ENCODE assay signal across 8 cellular contexts in the genomic region with DNA sequence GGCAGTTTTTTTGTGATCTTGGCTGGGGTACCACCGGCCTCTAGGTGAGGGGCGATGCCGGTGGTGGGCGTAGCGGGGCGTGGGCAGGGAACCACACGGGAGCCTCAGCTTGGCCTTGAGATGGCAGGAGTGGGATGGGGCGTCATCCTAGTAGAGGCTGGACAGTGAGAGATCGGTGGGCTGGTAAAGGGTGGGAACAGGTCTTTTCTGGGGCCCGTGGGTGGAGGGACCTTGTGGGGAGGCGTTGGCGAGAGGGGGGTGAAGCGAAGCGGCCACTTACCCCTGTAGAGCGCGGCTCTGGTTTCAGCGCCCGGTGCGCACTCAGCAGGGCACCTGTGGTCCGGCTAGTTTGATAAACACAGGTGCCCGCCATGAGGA. TPM values are rescaled to one million over a fixed set of nuclear protein-coding genes. Genes with fewer than 3 reads are reported as not detected.
DNase-seq lines count a peak whose midpoint lies in the region; ATAC-seq, FAIRE-seq and TF ChIP-seq lines count a peak whose summit lies in the region.

No MANE protein-coding gene starts in this region.

- ATAC-seq in HepG2 (peak; percentile 3), right lobe of liver (no peak)

- TF ChIP-seq CTCF in HepG2 (CRISPR knock-in tag; IDR thresholded peaks at IDR 0.05) (no peak), right lobe of liver (IDR thresholded peaks at IDR 0.05) (no peak), astrocyte of the spinal cord (IDR thresholded peaks at IDR 0.05; ENCODE audit: low read depth, low read length) (no peak), vagina (IDR thresholded peaks at IDR 0.05) (no peak)

- no peak overlapping the region for H3K18ac ChIP-seq in mesendoderm (ENCODE audit: low read length)

- TF ChIP-seq EP300 in HepG2 (IDR thresholded peaks at IDR 0.05; ENCODE audit: low read depth in 2 of 2, low read length in 2 of 2) (no peak), HepG2 (CRISPR knock-in tag; IDR thresholded peaks at IDR 0.05; ENCODE audit: borderline replicate concordance) (no peak)

- H3K23ac ChIP-seq in mesendoderm (ENCODE audit: low read length), result no peak overlapping the region

- 38% methylated on average over 13 of the region's 21 CpGs for WGBS in HepG2 (ENCODE audit: low lambda C conversion rate)
- WGBS in right lobe of liver (ENCODE audit: insufficient coverage, low coverage, low lambda C conversion rate, missing lambda C conversion rate), result 37% methylated on average over 4 of the region's 21 CpGs
- no CpG with 5 or more reads among the region's 21 CpGs for WGBS in mesendoderm (ENCODE audit: extremely low coverage, insufficient coverage, low lambda C conversion rate)

- DNase-seq in HepG2 (ENCODE audit: low spot score) (no peak), right lobe of liver (no peak), astrocyte of the spinal cord (ENCODE audit: low read depth, low spot score) (no peak), mesendoderm (no peak), vagina (ENCODE audit: extremely low spot score in 2 of 2) (no peak), AG20443 (ENCODE audit: low spot score) (no peak), NCI-H1105 treated with DMSO at 0.1 percent for 48 hours (lab: John Stamatoyannopoulos, UW) (no peak), HCEC 1CT (no peak)

- H3K4me3 ChIP-seq in HepG2 (replicated peaks in 1 of 3; ENCODE audit: insufficient read depth in 1 of 3, low read depth in 2 of 3, low read length in 3 of 3) (peak overlapping the region; percentile 41 to 73 (median 58); a peak in 5 of 6 replicates), right lobe of liver (peak overlapping the region in 1 of 3 donors; percentile 26), astrocyte of the spinal cord (ENCODE audit: low read depth, low read length) (peak overlapping the region; percentile 39), mesendoderm (ENCODE audit: low read length) (peak overlapping the region; percentile 42), vagina (peak overlapping the region; percentile 47 to 56)

- H3K9ac ChIP-seq in HepG2 (ENCODE audit: insufficient read depth, low read depth, low read length) (no peak overlapping the region), mesendoderm (ENCODE audit: low read length) (peak overlapping the region; percentile 59)

- no peak overlapping the region for H2BK5ac ChIP-seq in mesendoderm (ENCODE audit: low read length)

- H2BK120ac ChIP-seq in mesendoderm (ENCODE audit: low read depth, low read length), result no peak overlapping the region

- peaks cover 6% of the 10 kb centered on the region for H3K79me1 ChIP-seq in mesendoderm (ENCODE audit: low read length)

- H3K27me3 ChIP-seq in HepG2 (ENCODE audit: control insufficient read depth in 1 of 2, insufficient read depth in 2 of 2, low read length in 2 of 2), result no peaks in the 10 kb centered on the region
- peaks cover 0 to 5% of the 10 kb centered on the region in 2 donors for H3K27me3 ChIP-seq in right lobe of liver
- H3K27me3 ChIP-seq in mesendoderm (ENCODE audit: insufficient read depth, low read length, poor library complexity), result no peaks in the 10 kb centered on the region
- no peaks in the 10 kb centered on the region for H3K27me3 ChIP-seq in vagina

- no peaks in the 10 kb centered on the region for H3K9me3 ChIP-seq in HepG2 (ENCODE audit: low read length)
- no peaks in the 10 kb centered on the region for H3K9me3 ChIP-seq in right lobe of liver
- H3K9me3 ChIP-seq in vagina, result no peaks in the 10 kb centered on the region

- H3K4me2 ChIP-seq in HepG2 (ENCODE audit: low read depth, low read length) (peak overlapping the region; percentile 86), mesendoderm (ENCODE audit: low read length) (peak overlapping the region; percentile 85)

- H4K8ac ChIP-seq in mesendoderm (ENCODE audit: low read depth, low read length), result no peak overlapping the region

- no peak for TF ChIP-seq RAD21 in HepG2 (CRISPR knock-in tag; IDR thresholded peaks at IDR 0.05)

- CTCF ChIA-PET in HepG2 (lab: Yijun Ruan, JAX; ENCODE audit: low intra/inter-chr PET ratio, low total read pairs), result interaction anchor here (1.0 to 4.1 kb wide), 6 partner anchors 12 to 47 kb away, joined by 3 to 72 read pairs (median 6); a partner anchor contains a TSS

- H3K36me3 ChIP-seq in HepG2 (replicated peaks in 1 of 2; ENCODE audit: control insufficient read depth in 1 of 2, insufficient read depth in 2 of 2, low read length in 2 of 2) (no peaks in the 10 kb centered on the region), right lobe of liver (no peaks in the 10 kb centered on the region), mesendoderm (ENCODE audit: control insufficient read depth, insufficient read depth, low read length) (no peaks in the 10 kb centered on the region), vagina (no peaks in the 10 kb centered on the region)

- BruUV-seq in HepG2 (replicated peaks; lab: Mats Ljungman, UMichigan), result no TSS peak

- H2AK5ac ChIP-seq in mesendoderm (ENCODE audit: low read length), result no peak overlapping the region

- in situ Hi-C loops in HepG2 (cut with HindIII; ENCODE audit: extremely low pct_ligation_motif_present, low pct_unique_long_range_greater_than_20kb) (no loop called here), astrocyte of the spinal cord (cut with HindIII; ENCODE audit: low sequenced_read_pairs) (no loop called here)

- H3K56ac ChIP-seq in mesendoderm (ENCODE audit: low read length), result peak overlapping the region; percentile 74

- POLR2A ChIA-PET in HepG2 (lab: Yijun Ruan, JAX), result interaction anchor here (0.8 to 4.0 kb wide), 2 partner anchors 10 to 43 kb away, joined by 3 to 23 read pairs; no protein-coding TSS in a partner anchor

- no peak for FAIRE-seq in HepG2 (lab: Jason Lieb, UNC)

- H3K27ac ChIP-seq in HepG2 (ENCODE audit: extremely low read length, insufficient read depth, low read length) (no peak overlapping the region), right lobe of liver (no peak overlapping the region), mesendoderm (ENCODE audit: low read depth, low read length) (no peak overlapping the region), vagina (peak overlapping the region; percentile 77)

- TF ChIP-seq POLR2A in HepG2 (IDR thresholded peaks at IDR 0.05; ENCODE audit: insufficient read depth in 1 of 2, low read depth in 2 of 2, low read length in 2 of 2), result no peak
- TF ChIP-seq POLR2A in right lobe of liver (IDR thresholded peaks at IDR 0.05), result no peak
- no peak for TF ChIP-seq POLR2A in vagina (IDR thresholded peaks at IDR 0.05)

- intact Hi-C loops in HepG2 (cut with micrococcal nuclease; ENCODE audit: unreplicated experiment), result loop anchor here (1.0 to 10.0 kb wide), 2 partner anchors 23 to 72 kb away; no protein-coding TSS in a partner anchor
- intact Hi-C loops in right lobe of liver (cut with DNase I), result no loop called here
- intact Hi-C loops in vagina (cut with DNase I), result no loop called here

- H4K5ac ChIP-seq in mesendoderm (ENCODE audit: low read length), result no peak overlapping the region

- no peak overlapping the region for H2AFZ ChIP-seq in HepG2 (ENCODE audit: low read length)

- H4K20me1 ChIP-seq in HepG2 (ENCODE audit: insufficient read depth, low read length), result peaks cover 12% of the 10 kb centered on the region; the same call in 1 of the 2 replicates

- H3K4me1 ChIP-seq in HepG2 (ENCODE audit: insufficient read depth, low read length) (peaks cover 34% of the 10 kb centered on the region), right lobe of liver (peaks cover 0 to 7% (median 0%) of the 10 kb centered on the region in 4 donors), mesendoderm (ENCODE audit: control insufficient read depth, low read depth, low read length) (peaks cover 9% of the 10 kb centered on the region), vagina (peaks cover 54% of the 10 kb centered on the region)

- H3K79me2 ChIP-seq in HepG2 (ENCODE audit: insufficient read depth, low read length), result no peaks in the 10 kb centered on the region
- peaks cover 2% of the 10 kb centered on the region for H3K79me2 ChIP-seq in mesendoderm (ENCODE audit: control insufficient read depth, insufficient read depth, low read length)

- no peak overlapping the region for H3K4ac ChIP-seq in mesendoderm (ENCODE audit: low read depth, low read length)

- no peak overlapping the region for H2BK15ac ChIP-seq in mesendoderm (replicated peaks; ENCODE audit: low read depth)

RNA-seq across cellular contexts. Expression of a gene that starts 12.0 kb away (rescaled TPM):
- 3.4 and 3.8 TPM in 2 replicates for total RNA-seq in HepG2 (2016; rRNA removed; fragmentation: Illumina TruSeq; extraction: Trizol)
- total RNA-seq in HepG2 (2016; cell fraction: cytosol; rRNA removed; fragmentation: Illumina TruSeq; extraction: Trizol; ENCODE audit: low read depth), result 0.30 and 0.44 TPM in 2 replicates
- total RNA-seq in HepG2 (2016; cell fraction: insoluble cytoplasmic fraction; rRNA removed; fragmentation: Illumina TruSeq; extraction: Trizol), result 2.6 and 4.1 TPM in 2 replicates
- 1.5 and 1.7 TPM in 2 replicates for total RNA-seq in HepG2 (2016; cell fraction: membrane; rRNA removed; fragmentation: Illumina TruSeq; extraction: Trizol)
- total RNA-seq in HepG2 (2016; cell fraction: nucleus; rRNA removed; fragmentation: Illumina TruSeq; extraction: Trizol), result 5.0 and 5.8 TPM in 2 replicates
- 21.4 and 27.4 TPM in 2 replicates for polyA plus RNA-seq in HepG2 (2011; rRNA removed)
- 11.6 and 15.9 TPM in 2 replicates for polyA plus RNA-seq in HepG2 (2011; cell fraction: cytosol; rRNA removed)
- 175 and 242 TPM in 2 replicates for polyA plus RNA-seq in HepG2 (2011; cell fraction: nucleus; rRNA removed)
- polyA plus RNA-seq in HepG2 (2012), result 10.0 and 18.8 TPM in 2 replicates
- polyA plus RNA-seq in HepG2 (2016; cell fraction: cytosol; fragmentation: Illumina TruSeq; extraction: Trizol; ENCODE audit: low read depth), result 0.20 and 0.24 TPM in 2 replicates
- polyA plus RNA-seq in HepG2 (2016; cell fraction: insoluble cytoplasmic fraction; fragmentation: Illumina TruSeq; extraction: Trizol; ENCODE audit: low read depth), result 1.6 and 2.3 TPM in 2 replicates
- 0.54 and 0.78 TPM in 2 replicates for polyA plus RNA-seq in HepG2 (2016; cell fraction: membrane; fragmentation: Illumina TruSeq; extraction: Trizol; ENCODE audit: low read depth)
- polyA plus RNA-seq in HepG2 (2016; cell fraction: nucleus; fragmentation: Illumina TruSeq; extraction: Trizol; ENCODE audit: insufficient read depth, low read depth), result 11.8 and 13.7 TPM in 2 replicates
- 47.0 and 79.8 TPM in 2 replicates for polyA minus RNA-seq in HepG2 (2011; rRNA and poly(A)+ RNA removed; ENCODE audit: low replicate concordance)
- 20.4 and 20.8 TPM in 2 replicates for polyA minus RNA-seq in HepG2 (2011; cell fraction: cytosol; rRNA and poly(A)+ RNA removed)
- 36.2 and 39.1 TPM in 2 replicates for polyA minus RNA-seq in HepG2 (2011; cell fraction: nucleus; rRNA and poly(A)+ RNA removed)
- 1 to 10 TPM in 4 of 6 experiments, under 1 TPM in 2; 0.79 to 3.5 (median 1.6) TPM for total RNA-seq in right lobe of liver
- polyA plus RNA-seq in mesendoderm (2013, experiment 1 of 2), result 9.8 TPM
- polyA plus RNA-seq in mesendoderm (2013, experiment 2 of 2), result 9.6 TPM
- total RNA-seq in vagina, result 50.1 TPM

RNA-seq across cellular contexts. Expression of a gene that starts 53.0 kb away (rescaled TPM):
- total RNA-seq in HepG2 (2016; rRNA removed; fragmentation: Illumina TruSeq; extraction: Trizol) (23.8 and 25.9 TPM in 2 replicates), right lobe of liver (10 to 100 TPM in 2 of 6 experiments, 1 to 10 TPM in 4; 4.4 to 11.4 (median 6.5) TPM), vagina (19.2 TPM)
- total RNA-seq in HepG2 (2016; cell fraction: cytosol; rRNA removed; fragmentation: Illumina TruSeq; extraction: Trizol; ENCODE audit: low read depth), result 16.2 and 22.7 TPM in 2 replicates
- 24.2 and 26.8 TPM in 2 replicates for total RNA-seq in HepG2 (2016; cell fraction: insoluble cytoplasmic fraction; rRNA removed; fragmentation: Illumina TruSeq; extraction: Trizol)
- total RNA-seq in HepG2 (2016; cell fraction: membrane; rRNA removed; fragmentation: Illumina TruSeq; extraction: Trizol), result 40.6 and 46.1 TPM in 2 replicates
- 11.2 and 14.0 TPM in 2 replicates for total RNA-seq in HepG2 (2016; cell fraction: nucleus; rRNA removed; fragmentation: Illumina TruSeq; extraction: Trizol)
- 15.0 and 22.2 TPM in 2 replicates for polyA plus RNA-seq in HepG2 (2011; rRNA removed)
- polyA plus RNA-seq in HepG2 (2011; cell fraction: cytosol; rRNA removed), result 19.9 and 23.5 TPM in 2 replicates
- 13.5 and 15.1 TPM in 2 replicates for polyA plus RNA-seq in HepG2 (2011; cell fraction: nucleus; rRNA removed)
- 10.2 and 16.3 TPM in 2 replicates for polyA plus RNA-seq in HepG2 (2012)
- 21.1 and 27.3 TPM in 2 replicates for polyA plus RNA-seq in HepG2 (2016; cell fraction: cytosol; fragmentation: Illumina TruSeq; extraction: Trizol; ENCODE audit: low read depth)
- 25.7 and 28.6 TPM in 2 replicates for polyA plus RNA-seq in HepG2 (2016; cell fraction: insoluble cytoplasmic fraction; fragmentation: Illumina TruSeq; extraction: Trizol; ENCODE audit: low read depth)
- 36.0 and 39.7 TPM in 2 replicates for polyA plus RNA-seq in HepG2 (2016; cell fraction: membrane; fragmentation: Illumina TruSeq; extraction: Trizol; ENCODE audit: low read depth)
- polyA plus RNA-seq in HepG2 (2016; cell fraction: nucleus; fragmentation: Illumina TruSeq; extraction: Trizol; ENCODE audit: insufficient read depth, low read depth), result 24.6 and 25.1 TPM in 2 replicates
- 38.8 and 50.3 TPM in 2 replicates for polyA minus RNA-seq in HepG2 (2011; rRNA and poly(A)+ RNA removed; ENCODE audit: low replicate concordance)
- polyA minus RNA-seq in HepG2 (2011; cell fraction: cytosol; rRNA and poly(A)+ RNA removed), result 14.0 and 16.7 TPM in 2 replicates
- 7.6 and 8.2 TPM in 2 replicates for polyA minus RNA-seq in HepG2 (2011; cell fraction: nucleus; rRNA and poly(A)+ RNA removed)
- 20.5 TPM for polyA plus RNA-seq in mesendoderm (2013, experiment 1 of 2)
- polyA plus RNA-seq in mesendoderm (2013, experiment 2 of 2), result 21.1 TPM
